8 cellular contexts compared by ENCODE assay signal in genomic region chr14:39113685-39114072, GRCh38. TPM values are rescaled to one million over a fixed set of nuclear protein-coding genes. Genes with fewer than 3 reads are reported as not detected.
DNase-seq lines count a peak whose midpoint lies in the region; ATAC-seq and TF ChIP-seq lines count a peak whose summit lies in the region.

No MANE protein-coding gene starts in this region.

- peak overlapping the region; percentile 65 for H3K27ac ChIP-seq in neutrophil

- H3K27me3 Mint-ChIP-seq in Caco-2 (ENCODE audit: insufficient read depth, unreplicated experiment) (no peaks in the 10 kb centered on the region), endothelial cell (ENCODE audit: unreplicated experiment) (peaks cover 3% of the 10 kb centered on the region)

- no peaks in the 10 kb centered on the region for H3K9me3 Mint-ChIP-seq in Caco-2 (ENCODE audit: unreplicated experiment)
- H3K9me3 Mint-ChIP-seq in endothelial cell (ENCODE audit: unreplicated experiment) = no peaks in the 10 kb centered on the region

- H3K4me3 ChIP-seq in Caco-2 (ENCODE audit: low read depth, low read length) = peak overlapping the region; percentile 54
- H3K4me3 ChIP-seq in NT2/D1 (ENCODE audit: insufficient read length, low read depth) = peak overlapping the region; percentile 74
- H3K4me3 ChIP-seq in neutrophil (ENCODE audit: low read depth in 1 of 2, low read length in 1 of 2) = peak overlapping the region; percentile 64 to 73

- H3K36me3 ChIP-seq in Caco-2 (ENCODE audit: control insufficient read depth, insufficient read depth, low read length) = no peaks in the 10 kb centered on the region
- H3K36me3 ChIP-seq in NT2/D1 (ENCODE audit: insufficient read depth, insufficient read length, low read length) = peaks cover 17% of the 10 kb centered on the region
- H3K36me3 ChIP-seq in neutrophil = no peaks in the 10 kb centered on the region

- intact Hi-C loops in Caco-2 (cut with micrococcal nuclease; ENCODE audit: unreplicated experiment) = loop anchor here (1.0 to 2.0 kb wide), 2 partner anchors 10 to 61 kb away; partner anchors contain the start of genes PNN and SEC23A

- ATAC-seq in GM19463 (IDR thresholded peaks at IDR 0.05; ENCODE audit: unreplicated experiment) = no peak

- H3K4me3 Mint-ChIP-seq in Caco-2 (ENCODE audit: unreplicated experiment) (peak overlapping the region; percentile 94), endothelial cell (ENCODE audit: unreplicated experiment) (peak overlapping the region; percentile 97)

- no peak for TF ChIP-seq CTCF in Caco-2 (IDR thresholded peaks at IDR 0.05; ENCODE audit: insufficient read depth in 1 of 2, low read depth in 1 of 2, low read length in 1 of 2, severe bottlenecking in 1 of 2, unreplicated experiment in 1 of 2)
- no peak for TF ChIP-seq CTCF in endothelial cell (IDR thresholded peaks at IDR 0.05; ENCODE audit: unreplicated experiment)
- TF ChIP-seq CTCF in neutrophil (IDR thresholded peaks at IDR 0.05) = no peak
- TF ChIP-seq CTCF in GM10248 (IDR thresholded peaks at IDR 0.05; ENCODE audit: control extremely low read depth, extremely low read depth, low read depth, missing control alignments) = no peak

- CTCF ChIA-PET in Caco-2 (lab: Charles Lee) = interaction anchor here (0.5 kb wide), 1 partner anchor 57 kb away, joined by 4 read pairs; the partner anchor contains the start of gene TRAPPC6B
- CTCF ChIA-PET in GM10248 (lab: Yijun Ruan, JAX) = interaction anchor here (0.7 to 1.7 kb wide), 6 partner anchors 9 to 355 kb away, joined by 3 to 6 read pairs (median 4); no protein-coding TSS in a partner anchor

- H3K9me3 ChIP-seq in Caco-2 (no peaks in the 10 kb centered on the region), NT2/D1 (ENCODE audit: insufficient read depth, low read length) (no peaks in the 10 kb centered on the region), neutrophil (no peaks in the 10 kb centered on the region)

- DNase-seq in Caco-2 = no peak
- DNase-seq in NT2/D1 (ENCODE audit: low read depth, low spot score) = no peak
- DNase-seq in endothelial cell (ENCODE audit: low spot score) = no peak
- DNase-seq in HK-2 (ENCODE audit: unreplicated experiment) = no peak
- DNase-seq in GM10248 (ENCODE audit: extremely low spot score) = no peak
- no peak for DNase-seq in NCI-H1092 treated with DMSO at 0.1 percent for 48 hours (lab: John Stamatoyannopoulos, UW)

- H3K36me3 Mint-ChIP-seq in Caco-2 (ENCODE audit: insufficient read depth, unreplicated experiment) (peaks cover under 1% of the 10 kb centered on the region), endothelial cell (ENCODE audit: low read depth, unreplicated experiment) (no peaks in the 10 kb centered on the region)

- BruUV-seq in Caco-2 (replicated peaks; lab: Mats Ljungman, UMichigan) = TSS peak; percentile 66

- POLR2A ChIA-PET in Caco-2 (lab: Charles Lee) (interaction anchor here (0.6 to 2.0 kb wide), 3 partner anchors 11 to 88 kb away, joined by 3 to 23 read pairs (median 9); partner anchors contain the start of genes SEC23A and TRAPPC6B), GM10248 (lab: Yijun Ruan, JAX) (interaction anchor here (0.7 to 0.8 kb wide), 2 partner anchors 10 to 56 kb away, joined by 4 to 6 read pairs; partner anchors contain the start of genes SEC23A and TRAPPC6B)

- H3K27ac Mint-ChIP-seq in Caco-2 (ENCODE audit: unreplicated experiment) (peak overlapping the region; percentile 79), endothelial cell (ENCODE audit: unreplicated experiment) (no peak overlapping the region)

- H3K4me1 ChIP-seq in Caco-2 = no peaks in the 10 kb centered on the region
- H3K4me1 ChIP-seq in NT2/D1 (ENCODE audit: insufficient read depth, insufficient read length) = no peaks in the 10 kb centered on the region
- H3K4me1 ChIP-seq in neutrophil (ENCODE audit: control insufficient read depth in 1 of 2, insufficient read depth in 1 of 2, low read depth in 1 of 2, low read length in 1 of 2) = peaks cover 16% of the 10 kb centered on the region in 2 experiments

- H3K27me3 ChIP-seq in Caco-2 (replicated peaks; ENCODE audit: control insufficient read depth, insufficient read depth, low read length) (no peaks in the 10 kb centered on the region), NT2/D1 (ENCODE audit: insufficient read depth, insufficient read length) (no peaks in the 10 kb centered on the region), neutrophil (no peaks in the 10 kb centered on the region)

- H3K9ac ChIP-seq in NT2/D1 (ENCODE audit: insufficient read length, low read depth) = no peak overlapping the region

- H3K4me1 Mint-ChIP-seq in Caco-2 (ENCODE audit: low read depth, unreplicated experiment) (peaks cover 7% of the 10 kb centered on the region), endothelial cell (ENCODE audit: unreplicated experiment) (peaks cover 10% of the 10 kb centered on the region)

RNA-seq across cellular contexts. Expression of gene GEMIN2, which starts 0.4 kb away (rescaled TPM):
- total RNA-seq in Caco-2 (2022) (26.3 and 31.4 TPM in 2 replicates), endothelial cell (ENCODE audit: unreplicated experiment) (21.4 TPM)

RNA-seq across cellular contexts. Expression of gene SEC23A, which starts 10.6 kb away (rescaled TPM):
- 90.2 and 108 TPM in 2 replicates for total RNA-seq in Caco-2 (2022)
- 44.1 TPM for total RNA-seq in endothelial cell (ENCODE audit: unreplicated experiment)

RNA-seq across cellular contexts. Expression of gene TRAPPC6B, which starts 56.5 kb away (rescaled TPM):
- 28.3 and 28.6 TPM in 2 replicates for total RNA-seq in Caco-2 (2022)
- 28.5 TPM for total RNA-seq in endothelial cell (ENCODE audit: unreplicated experiment)
